In the genomic region with DNA sequence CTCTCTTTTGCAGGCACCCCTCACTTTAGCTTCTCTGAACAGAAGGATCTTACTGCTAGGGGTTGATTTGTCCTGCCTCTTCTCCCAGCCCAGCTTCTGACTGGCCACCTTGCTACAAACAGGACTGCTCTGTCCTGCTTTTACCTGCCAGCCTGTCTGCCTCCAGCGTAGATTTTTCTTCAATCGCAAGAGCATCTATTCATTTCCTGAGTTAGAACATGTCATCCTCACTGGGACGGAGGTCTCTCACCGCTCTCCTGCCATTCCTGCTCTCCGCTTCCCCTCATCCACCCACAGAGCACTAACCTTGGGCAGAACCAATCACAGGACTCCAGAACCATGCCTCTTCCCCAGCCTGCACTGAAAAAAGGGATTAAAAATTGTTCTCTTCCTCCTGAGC, we compare ENCODE assay signal across 1 cellular context.
TF ChIP-seq lines count a peak whose summit lies in the region.

No MANE protein-coding gene starts in this region.

TF ChIP-seq in IMR-90, 13 proteins besides CTCF, POLR2A, EP300 and RAD21:
- TF ChIP-seq NFE2L2 (IDR thresholded peaks at IDR 0.05; ENCODE audit: low read depth, low read length) (no peak), SMC3 (IDR thresholded peaks at IDR 0.05; ENCODE audit: low read depth, low read length) (no peak), CHD1 (IDR thresholded peaks at IDR 0.05; ENCODE audit: low read depth, low read length) (no peak), BHLHE40 (IDR thresholded peaks at IDR 0.05; ENCODE audit: low read depth, low read length) (no peak), MXI1 (IDR thresholded peaks at IDR 0.05; ENCODE audit: borderline replicate concordance, low read depth, low read length) (no peak), MAZ (IDR thresholded peaks at IDR 0.05; ENCODE audit: borderline replicate concordance, low read depth, low read length) (no peak), MAFK (IDR thresholded peaks at IDR 0.05; ENCODE audit: low read depth, low read length) (no peak), CEBPB (IDR thresholded peaks at IDR 0.05; ENCODE audit: low read depth, low read length) (no peak), RCOR1 (IDR thresholded peaks at IDR 0.05; ENCODE audit: insufficient replicate concordance, low read length) (no peak), RFX5 (IDR thresholded peaks at IDR 0.05; ENCODE audit: low read depth, low read length) (no peak), FOS (IDR thresholded peaks at IDR 0.05; ENCODE audit: low read depth, low read length) (no peak)
- TF ChIP-seq, protein P1, sequence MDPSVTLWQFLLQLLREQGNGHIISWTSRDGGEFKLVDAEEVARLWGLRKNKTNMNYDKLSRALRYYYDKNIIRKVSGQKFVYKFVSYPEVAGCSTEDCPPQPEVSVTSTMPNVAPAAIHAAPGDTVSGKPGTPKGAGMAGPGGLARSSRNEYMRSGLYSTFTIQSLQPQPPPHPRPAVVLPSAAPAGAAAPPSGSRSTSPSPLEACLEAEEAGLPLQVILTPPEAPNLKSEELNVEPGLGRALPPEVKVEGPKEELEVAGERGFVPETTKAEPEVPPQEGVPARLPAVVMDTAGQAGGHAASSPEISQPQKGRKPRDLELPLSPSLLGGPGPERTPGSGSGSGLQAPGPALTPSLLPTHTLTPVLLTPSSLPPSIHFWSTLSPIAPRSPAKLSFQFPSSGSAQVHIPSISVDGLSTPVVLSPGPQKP (IDR thresholded peaks at IDR 0.05; ENCODE audit: borderline replicate concordance, low read depth, low read length), result no peak
- TF ChIP-seq, protein P2, sequence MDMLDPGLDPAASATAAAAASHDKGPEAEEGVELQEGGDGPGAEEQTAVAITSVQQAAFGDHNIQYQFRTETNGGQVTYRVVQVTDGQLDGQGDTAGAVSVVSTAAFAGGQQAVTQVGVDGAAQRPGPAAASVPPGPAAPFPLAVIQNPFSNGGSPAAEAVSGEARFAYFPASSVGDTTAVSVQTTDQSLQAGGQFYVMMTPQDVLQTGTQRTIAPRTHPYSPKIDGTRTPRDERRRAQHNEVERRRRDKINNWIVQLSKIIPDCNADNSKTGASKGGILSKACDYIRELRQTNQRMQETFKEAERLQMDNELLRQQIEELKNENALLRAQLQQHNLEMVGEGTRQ (IDR thresholded peaks at IDR 0.05; ENCODE audit: low read depth, low read length), result no peak
